36 cellular contexts compared by ENCODE assay signal in genomic region chr17:7425316-7425715, GRCh38. TPM values are rescaled to one million over a fixed set of nuclear protein-coding genes. Genes with fewer than 3 reads are reported as not detected.
"Had no signal": no experiment of that assay in that cellular context is flagged by ENCODE, and none has a peak within 500 bp of the region (broad histone marks: within the 10 kb centered on the region; RNA-seq: fewer than 3 reads in every experiment).

SPEM2 (plus strand) TSS chr17:7425616; CDS start chr17:7425689, 73 bp downstream.

- H3K27me3 Mint-ChIP-seq: naive thymus-derived CD8-positive, alpha-beta T cell; progenitor cell of endocrine pancreas; stimulated activated naive CD8-positive, alpha-beta T cell treated with anti-CD3 and anti-CD28 coated beads, Interleukin-15, amount 100 ng/mL, for 72 hours had no signal

- DNase-seq: hippocampal formation; immature natural killer cell; kidney; left colon; lower lobe of right lung; mammary epithelial cell; mesenchymal stem cell; naive thymus-derived CD8-positive, alpha-beta T cell; ovary; right lobe of liver; stimulated activated CD4-positive, alpha-beta T cell treated with anti-CD3 and anti-CD28 coated beads, Interleukin-1b, Interleukin-23, amount 100 ng/mL, for 48 hours; stimulated activated CD4-positive, alpha-beta T cell treated with anti-CD3 and anti-CD28 coated beads, Interleukin-2, amount 100 ng/mL, for 48 hours; stimulated activated CD4-positive, alpha-beta T cell treated with anti-CD3 and anti-CD28 coated beads, Interleukin-4, amount 100 ng/mL, for 4 hours; stimulated activated CD8-positive, alpha-beta memory T cell treated with anti-CD3 and anti-CD28 coated beads, Interleukin-4, amount 100 ng/mL, for 48 hours; stimulated activated naive B cell treated with anti-CD40 and anti-IgM and Interleukin-4, amounts not matched to agents 10 μg/mL and 1 μg/mL and 100 μg/mL, for 72 hours; stimulated activated naive CD8-positive, alpha-beta T cell treated with anti-CD3 and anti-CD28 coated beads, Interleukin-15, amount 100 ng/mL, for 72 hours; substantia nigra; thyroid gland; transverse colon; upper lobe of left lung had no signal

- H3K36me3 Mint-ChIP-seq: immature natural killer cell; naive thymus-derived CD8-positive, alpha-beta T cell; stimulated activated naive B cell treated with anti-CD40 and anti-IgM and Interleukin-4, amounts not matched to agents 10 μg/mL and 1 μg/mL and 100 μg/mL, for 72 hours had no signal

- H3K9me3 Mint-ChIP-seq: immature natural killer cell; naive thymus-derived CD8-positive, alpha-beta T cell; nephron; neural crest cell; stimulated activated naive B cell treated with anti-CD40 and anti-IgM and Interleukin-4, amounts not matched to agents 10 μg/mL and 1 μg/mL and 100 μg/mL, for 72 hours; stimulated activated naive CD8-positive, alpha-beta T cell treated with anti-CD3 and anti-CD28 coated beads, Interleukin-15, amount 100 ng/mL, for 72 hours had no signal

- H3K4me2 ChIP-seq: smooth muscle cell had no signal

- ATAC-seq: left colon; left lung; lower lobe of right lung; naive thymus-derived CD8-positive, alpha-beta T cell; right lobe of liver; stimulated activated naive B cell treated with anti-CD40 and anti-IgM and Interleukin-4, amounts not matched to agents 10 μg/mL and 1 μg/mL and 100 μg/mL, for 72 hours; stimulated activated naive CD8-positive, alpha-beta T cell treated with anti-CD3 and anti-CD28 coated beads, Interleukin-15, amount 100 ng/mL, for 72 hours had no signal

- H3K36me3 ChIP-seq: left lung, lower lobe of right lung, ovary, right atrium auricular region, right lobe of liver, thyroid gland, transverse colon, upper lobe of left lung, vagina had no signal

- H3K27ac ChIP-seq: left lung, lower lobe of right lung, ovary, right atrium auricular region, right lobe of liver, thyroid gland, transverse colon, upper lobe of left lung, vagina had no signal

- H3K9me3 ChIP-seq: left lung, lower lobe of right lung, ovary, right atrium auricular region, right lobe of liver, thyroid gland, transverse colon, upper lobe of left lung, vagina had no signal

- H3K4me3 Mint-ChIP-seq: immature natural killer cell; naive thymus-derived CD8-positive, alpha-beta T cell; nephron; neural crest cell; stimulated activated naive B cell treated with anti-CD40 and anti-IgM and Interleukin-4, amounts not matched to agents 10 μg/mL and 1 μg/mL and 100 μg/mL, for 72 hours; stimulated activated naive CD8-positive, alpha-beta T cell treated with anti-CD3 and anti-CD28 coated beads, Interleukin-15, amount 100 ng/mL, for 72 hours had no signal

- FAIRE-seq: islet of Langerhans, kidney had no signal

- H3K4me3 ChIP-seq: left lung, lower lobe of right lung, ovary, right atrium auricular region, right lobe of liver, smooth muscle cell, thyroid gland, transverse colon, upper lobe of left lung, vagina had no signal

- H3K27me3 ChIP-seq: left lung, ovary, right atrium auricular region, right lobe of liver, thyroid gland, transverse colon, upper lobe of left lung, vagina had no signal

- H3K27ac Mint-ChIP-seq: progenitor cell of endocrine pancreas; stimulated activated naive B cell treated with anti-CD40 and anti-IgM and Interleukin-4, amounts not matched to agents 10 μg/mL and 1 μg/mL and 100 μg/mL, for 72 hours; stimulated activated naive CD8-positive, alpha-beta T cell treated with anti-CD3 and anti-CD28 coated beads, Interleukin-15, amount 100 ng/mL, for 72 hours had no signal

- H3K4me1 ChIP-seq: left lung, lower lobe of right lung, right atrium auricular region, right lobe of liver, thyroid gland, transverse colon, upper lobe of left lung, vagina had no signal

- H3K4me1 Mint-ChIP-seq: immature natural killer cell; stimulated activated naive B cell treated with anti-CD40 and anti-IgM and Interleukin-4, amounts not matched to agents 10 μg/mL and 1 μg/mL and 100 μg/mL, for 72 hours; stimulated activated naive CD8-positive, alpha-beta T cell treated with anti-CD3 and anti-CD28 coated beads, Interleukin-15, amount 100 ng/mL, for 72 hours had no signal

RNA-seq across cellular contexts. Expression of gene SPEM2, which starts in this region (rescaled TPM):
- total RNA-seq: kidney; left colon; left lung; liver; lower lobe of right lung; mammary epithelial cell; mucosa of gallbladder; naive thymus-derived CD8-positive, alpha-beta T cell; neural crest cell; omental fat pad; ovary; progenitor cell of endocrine pancreas; pulmonary artery endothelial cell; renal cortical epithelial cell; right atrium auricular region; right lobe of liver; skeletal muscle tissue; temporal lobe; transverse colon; upper lobe of left lung; urinary bladder; vagina had no signal
- polyA plus RNA-seq: immature natural killer cell; liver; mammary epithelial cell; naive thymus-derived CD8-positive, alpha-beta T cell; ovary; urinary bladder had no signal
